Comparison of ENCODE assay signal across 21 cellular contexts in genomic region chr11:126655807-126656128, GRCh38.
DNase-seq lines count a peak whose midpoint lies in the region; ATAC-seq, FAIRE-seq and TF ChIP-seq lines count a peak whose summit lies in the region.
"Had no signal": no experiment of that assay in that cellular context is flagged by ENCODE, and none has a peak within 500 bp of the region (broad histone marks: within the 10 kb centered on the region; RNA-seq: fewer than 3 reads in every experiment).

No MANE protein-coding gene starts in this region.

- no peaks in the 10 kb centered on the region for H3K36me3 Mint-ChIP-seq in neural crest cell (ENCODE audit: low read depth)
- H3K36me3 Mint-ChIP-seq: activated naive CD8-positive, alpha-beta T cell treated with anti-CD3 and anti-CD28 coated beads, Interleukin-2, amount 10 ng/mL, durations not matched to agents 7 days and 5 days; natural killer cell treated with Interleukin-12 subunit alpha and Interleukin-12 subunit beta and Interleukin-15 and Interleukin-18, amount 100 ng/mL, for 72 hours had no signal

- no peak overlapping the region for H4K5ac ChIP-seq in H1 (ENCODE audit: insufficient read length, low read depth, low read length)

- POLR2A ChIA-PET in H1 (lab: Charles Lee; ENCODE audit: partially characterized antibody) = no interaction called here

- no peak overlapping the region for H2BK5ac ChIP-seq in H1 (ENCODE audit: low read depth, low read length)

- H2BK12ac ChIP-seq in H1 (ENCODE audit: low read depth, low read length) = no peak overlapping the region

- H3K14ac ChIP-seq in H1 (ENCODE audit: insufficient read length) = no peak overlapping the region

- TF ChIP-seq POLR2A in H1 (IDR thresholded peaks at IDR 0.05; ENCODE audit: control extremely low read depth in 1 of 2, low read depth in 2 of 2, low read length in 2 of 2) = no peak

- TF ChIP-seq RAD21 in H1 (IDR thresholded peaks at IDR 0.05 in 1 of 2, conservative IDR thresholded peaks at IDR 0.05 in 1 of 2; ENCODE audit: low read depth in 2 of 2, low read length in 2 of 2) = no peak

- no peaks in the 10 kb centered on the region for H4K20me1 ChIP-seq in H1 (replicated peaks in 1 of 2; ENCODE audit: control insufficient read depth in 1 of 2, insufficient read depth in 2 of 2, low read length in 2 of 2)

- H3K4me2 ChIP-seq in H1 (ENCODE audit: insufficient read depth in 1 of 2, low read depth in 2 of 2, low read length in 2 of 2) = no peak overlapping the region

- H2AK5ac ChIP-seq in H1 (ENCODE audit: low read depth, low read length) = no peak overlapping the region

- H3K18ac ChIP-seq in H1 (ENCODE audit: extremely low read depth, low read length) = no peak overlapping the region

- H2BK20ac ChIP-seq in H1 (ENCODE audit: low read length) = no peak overlapping the region

- no peak overlapping the region for H2BK120ac ChIP-seq in H1 (replicated peaks; ENCODE audit: low read depth, low read length)

- no peak overlapping the region for H4K8ac ChIP-seq in H1 (ENCODE audit: extremely low read depth, insufficient read depth, low read length)

- H3K27me3 ChIP-seq in H1 (replicated peaks in 1 of 4; ENCODE audit: control insufficient read depth in 3 of 4, extremely low read depth in 1 of 4, insufficient read depth in 3 of 4, low read length in 3 of 4) = peaks cover 0 to 10% (median 4%) of the 10 kb centered on the region in 4 experiments; a peak in 5 of 7 replicates
- peaks cover 0 to 23% of the 10 kb centered on the region in 2 donors for H3K27me3 ChIP-seq in left lung
- H3K27me3 ChIP-seq: colonic mucosa had no signal

- no peak overlapping the region for H3K23ac ChIP-seq in H1 (ENCODE audit: insufficient read length)

- no peaks in the 10 kb centered on the region for H3K9me3 Mint-ChIP-seq in neural crest cell
- H3K9me3 Mint-ChIP-seq: activated CD4-positive, alpha-beta T cell treated with anti-CD3 and anti-CD28 coated beads, Interleukin-2, amount 10 ng/mL, durations not matched to agents 24 days and 14 days; activated naive CD8-positive, alpha-beta T cell treated with anti-CD3 and anti-CD28 coated beads, Interleukin-2, amount 10 ng/mL, durations not matched to agents 7 days and 5 days; natural killer cell treated with Interleukin-12 subunit alpha and Interleukin-12 subunit beta and Interleukin-15 and Interleukin-18, amount 100 ng/mL, for 72 hours had no signal

- intact Hi-C loops in left lung (cut with DNase I) = no loop called here

- H3K56ac ChIP-seq in H1 (replicated peaks; ENCODE audit: insufficient read length, low read depth, low read length) = no peak overlapping the region

- H3K79me2 ChIP-seq in H1 (ENCODE audit: control insufficient read depth in 1 of 2, insufficient read depth in 2 of 2, low read length in 2 of 2) = no peaks in the 10 kb centered on the region

- H3K4me1 ChIP-seq in H1 (replicated peaks in 1 of 4; ENCODE audit: control insufficient read depth in 3 of 4, insufficient read depth in 4 of 4, low read length in 3 of 4) (peaks cover 2 to 5% (median 2%) of the 10 kb centered on the region in 4 experiments; a peak in 5 of 7 replicates), left lung (no peaks in the 10 kb centered on the region)
- H3K4me1 ChIP-seq: colonic mucosa, lower lobe of right lung had no signal

- no peak overlapping the region for H4K91ac ChIP-seq in H1 (replicated peaks; ENCODE audit: insufficient read length, low read length)

- WGBS in H1 (ENCODE audit: extremely low coverage in 1 of 2, insufficient coverage in 1 of 2, insufficient read length in 1 of 2, insufficient replicate concordance in 2 of 2, low coverage in 1 of 2, low lambda C conversion rate in 2 of 2, missing lambda C conversion rate in 1 of 2), 2 experiments = 81% methylated on average over 2 of the region's 2 CpGs; no CpG with 5 or more reads in 1 of the 2 experiments

- 0 out of 2 replicates have a peak overlapping the region, but pooled peaks have one; percentile 40 for H2AFZ ChIP-seq in H1 (ENCODE audit: low read length)

- H2BK15ac ChIP-seq in H1 (ENCODE audit: low read length) = no peak overlapping the region

- TF ChIP-seq CTCF in H1 (IDR thresholded peaks at IDR 0.05; ENCODE audit: control extremely low read depth in 1 of 3, insufficient read depth in 1 of 3, low read depth in 1 of 3, low read length in 3 of 3) (no peak), neural crest cell (conservative IDR thresholded peaks at IDR 0.05) (no peak), left lung (IDR thresholded peaks at IDR 0.05) (no peak)

- DNase-seq in COLO829 (ENCODE audit: low spot score) (peak; percentile 9), OCI-M1 (lab: John Stamatoyannopoulos, UW) (peak; percentile 10), H1 (ENCODE audit: low read depth in 1 of 2, low spot score in 2 of 2) (no peak), neural crest cell (ENCODE audit: low read depth, low spot score) (no peak), SK-N-DZ (ENCODE audit: low spot score) (no peak), Kasumi-1 (lab: John Stamatoyannopoulos, UW) (no peak), left lung (no peak)
- no peak for DNase-seq in activated CD4-positive, alpha-beta T cell treated with anti-CD3 and anti-CD28 coated beads for 48 hours
- DNase-seq: activated CD4-positive, alpha-beta T cell treated with anti-CD3 and anti-CD28 coated beads, Interleukin-2, amount 10 ng/mL, durations not matched to agents 24 days and 14 days; activated naive CD8-positive, alpha-beta T cell treated with anti-CD3 and anti-CD28 coated beads, Interleukin-2, amount 10 ng/mL, durations not matched to agents 7 days and 5 days; activated T-cell treated with anti-CD3 and anti-CD28 coated beads, Interleukin-2, amount 50 U/mL, for 1 hour; colonic mucosa; lower lobe of right lung; NCI-H2029 treated with DMSO at 0.1 percent for 48 hours; SHP77; stimulated activated CD4-positive, alpha-beta T cell treated with anti-CD3 and anti-CD28 coated beads, Interleukin-4, amount 100 ng/mL, for 4 hours; trophoblast cell had no signal

- H3K36me3 ChIP-seq in H1 (ENCODE audit: control insufficient read depth in 2 of 4, insufficient read depth in 4 of 4, low read length in 3 of 4) (no peaks in the 10 kb centered on the region), left lung (no peaks in the 10 kb centered on the region)
- H3K36me3 ChIP-seq: colonic mucosa, esophagus muscularis mucosa, lower lobe of right lung had no signal

- no peak for FAIRE-seq in H1 (lab: Jason Lieb, UNC)
- FAIRE-seq: D721Med had no signal

- H3K4me3 Mint-ChIP-seq in neural crest cell = no peak overlapping the region
- H3K4me3 Mint-ChIP-seq: activated CD4-positive, alpha-beta T cell treated with anti-CD3 and anti-CD28 coated beads, Interleukin-2, amount 10 ng/mL, durations not matched to agents 24 days and 14 days; activated naive CD8-positive, alpha-beta T cell treated with anti-CD3 and anti-CD28 coated beads, Interleukin-2, amount 10 ng/mL, durations not matched to agents 7 days and 5 days; natural killer cell treated with Interleukin-12 subunit alpha and Interleukin-12 subunit beta and Interleukin-15 and Interleukin-18, amount 100 ng/mL, for 72 hours had no signal

- TF ChIP-seq EP300 in H1 (IDR thresholded peaks at IDR 0.05; ENCODE audit: borderline replicate concordance in 1 of 2, low read depth in 2 of 2, low read length in 2 of 2) = no peak

- H3K27ac ChIP-seq in H1 (ENCODE audit: low read depth, low read length) (no peak overlapping the region), left lung (no peak overlapping the region)
- H3K27ac ChIP-seq: colonic mucosa, esophagus muscularis mucosa, HL-60, lower lobe of right lung had no signal

- H3K27me3 Mint-ChIP-seq in neural crest cell (ENCODE audit: low read depth) = no peaks in the 10 kb centered on the region
- H3K27me3 Mint-ChIP-seq: activated CD4-positive, alpha-beta T cell treated with anti-CD3 and anti-CD28 coated beads, Interleukin-2, amount 10 ng/mL, durations not matched to agents 24 days and 14 days had no signal

- no peaks in the 10 kb centered on the region for H3K79me1 ChIP-seq in H1 (ENCODE audit: low read depth, low read length)

- H3K9me3 ChIP-seq in H1 (ENCODE audit: insufficient read depth in 2 of 2, low read depth in 1 of 2, low read length in 1 of 2) = no peaks in the 10 kb centered on the region
- no peaks in the 10 kb centered on the region for H3K9me3 ChIP-seq in left lung
- H3K9me3 ChIP-seq: colonic mucosa, esophagus muscularis mucosa, lower lobe of right lung had no signal

- H3K4ac ChIP-seq in H1 (replicated peaks; ENCODE audit: insufficient read length, low read depth, low read length) = no peak overlapping the region

- ATAC-seq in left lung = no peak
- ATAC-seq: lower lobe of right lung; natural killer cell treated with Interleukin-12 subunit alpha and Interleukin-12 subunit beta and Interleukin-15 and Interleukin-18, amount 100 ng/mL, for 72 hours had no signal

- H3K4me1 Mint-ChIP-seq in neural crest cell = peaks cover 28% of the 10 kb centered on the region
- H3K4me1 Mint-ChIP-seq: activated CD4-positive, alpha-beta T cell treated with anti-CD3 and anti-CD28 coated beads, Interleukin-2, amount 10 ng/mL, durations not matched to agents 24 days and 14 days; activated naive CD8-positive, alpha-beta T cell treated with anti-CD3 and anti-CD28 coated beads, Interleukin-2, amount 10 ng/mL, durations not matched to agents 7 days and 5 days had no signal

- H3K23me2 ChIP-seq in H1 (ENCODE audit: low read depth, low read length) = no peaks in the 10 kb centered on the region

- no peak overlapping the region for H3K9ac ChIP-seq in H1 (replicated peaks in 1 of 4; ENCODE audit: extremely low read depth in 1 of 4, low read depth in 3 of 4, low read length in 3 of 4)

- H3K27ac Mint-ChIP-seq in neural crest cell (ENCODE audit: unreplicated experiment) = peak overlapping the region; percentile 10
- H3K27ac Mint-ChIP-seq: activated CD4-positive, alpha-beta T cell treated with anti-CD3 and anti-CD28 coated beads, Interleukin-2, amount 10 ng/mL, durations not matched to agents 24 days and 14 days; activated naive CD8-positive, alpha-beta T cell treated with anti-CD3 and anti-CD28 coated beads, Interleukin-2, amount 10 ng/mL, durations not matched to agents 7 days and 5 days; natural killer cell treated with Interleukin-12 subunit alpha and Interleukin-12 subunit beta and Interleukin-15 and Interleukin-18, amount 100 ng/mL, for 72 hours had no signal

- CTCF ChIA-PET in H1 (lab: Charles Lee; ENCODE audit: partially characterized antibody) = interaction anchor here (1.1 to 1.2 kb wide), 2 partner anchors 10 to 16 kb away, joined by 3 to 4 read pairs; no protein-coding TSS in a partner anchor

- H3K4me3 ChIP-seq in H1 (ENCODE audit: extremely low read depth in 1 of 4, insufficient read depth in 2 of 4, low read depth in 3 of 4, low read length in 4 of 4) (no peak overlapping the region), left lung (no peak overlapping the region)
- H3K4me3 ChIP-seq: colonic mucosa, esophagus muscularis mucosa, lower lobe of right lung had no signal

TF ChIP-seq in H1, 55 proteins besides CTCF, POLR2A, EP300 and RAD21 (continues in another document):
- TF ChIP-seq SAP30 (IDR thresholded peaks at IDR 0.05; ENCODE audit: insufficient read depth, insufficient replicate concordance, low read length) = no peak
- TF ChIP-seq SIRT6 (IDR thresholded peaks at IDR 0.05; ENCODE audit: low read length) = no peak
- TF ChIP-seq RFX5 (IDR thresholded peaks at IDR 0.05; ENCODE audit: borderline replicate concordance, low read depth, low read length) = no peak
- TF ChIP-seq HDAC6 (IDR thresholded peaks at IDR 0.05; ENCODE audit: low read depth, low read length) = no peak
- TF ChIP-seq TBP (IDR thresholded peaks at IDR 0.05; ENCODE audit: low read depth, low read length) = no peak

Comparison
In these comparisons a context has a peak if more than half of its experiments do, and no peak if none do; other contexts are left out.
1. DNase-seq: peak in COLO829 (single experiment) and OCI-M1 (single experiment); none in H1 (0 of 2), neural crest cell (single experiment), activated CD4-positive, alpha-beta T cell treated with anti-CD3 and anti-CD28 coated beads for 48 hours (single experiment), SK-N-DZ (single experiment), Kasumi-1 (0 of 2) and left lung (0 of 2).